Comparison of ENCODE assay signal across 35 cellular contexts in the genomic region with DNA sequence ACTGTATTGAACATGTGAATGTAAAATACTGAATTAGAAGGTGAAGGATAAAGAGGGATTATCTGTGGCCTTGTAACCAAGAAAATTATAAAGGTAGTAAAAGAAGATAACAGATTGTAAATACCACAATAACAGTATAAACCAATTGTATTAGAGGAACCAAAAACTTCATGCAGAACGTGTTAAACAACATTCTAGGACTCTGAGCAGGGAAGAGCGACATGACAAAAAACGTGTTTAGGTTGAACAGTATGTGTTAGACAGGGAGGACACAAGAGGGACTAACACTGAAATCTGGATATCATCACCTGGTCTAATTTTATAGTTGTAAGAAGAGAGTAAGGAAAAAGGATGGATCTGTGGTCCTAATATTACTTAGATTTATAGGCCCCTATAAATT.
DNase-seq lines count a peak whose midpoint lies in the region; FAIRE-seq and TF ChIP-seq lines count a peak whose summit lies in the region.
"Had no signal": no experiment of that assay in that cellular context is flagged by ENCODE, and none has a peak within 500 bp of the region (broad histone marks: within the 10 kb centered on the region; RNA-seq: fewer than 3 reads in every experiment).

No MANE protein-coding gene starts in this region.

- H3K36me3 Mint-ChIP-seq in activated naive CD4-positive, alpha-beta T cell treated with anti-CD3 and anti-CD28 coated beads, Interleukin-2, amount 50 U/mL, for 24 hours: no peaks in the 10 kb centered on the region
- H3K36me3 Mint-ChIP-seq: CD14-positive monocyte; CD4-positive, alpha-beta memory T cell; CD4-positive, CD25-positive, alpha-beta regulatory T cell; CD8-positive, alpha-beta T cell had no signal

- no peak overlapping the region for H3K27ac ChIP-seq in trophoblast cell (ENCODE audit: low read depth, low read length)
- H3K27ac ChIP-seq: 22Rv1; A549; BLaER1; BLaER1 treated with 17β-estradiol and CSF1 and Interleukin-3, amounts not matched to agents 10 nM and 100 nM; C4-2B had no signal

- no peaks in the 10 kb centered on the region for H3K27me3 Mint-ChIP-seq in activated naive CD4-positive, alpha-beta T cell treated with anti-CD3 and anti-CD28 coated beads, Interleukin-2, amount 50 U/mL, for 24 hours
- H3K27me3 Mint-ChIP-seq: B cell; CD4-positive, alpha-beta memory T cell; CD4-positive, alpha-beta T cell; CD4-positive, CD25-positive, alpha-beta regulatory T cell; CD8-positive, alpha-beta memory T cell had no signal

- no peak overlapping the region for H4K8ac ChIP-seq in trophoblast cell (ENCODE audit: low read depth, low read length)

- no peaks in the 10 kb centered on the region for H3K9me3 ChIP-seq in trophoblast cell (ENCODE audit: insufficient read depth, low read depth, low read length)
- H3K9me3 ChIP-seq: A549; BE2C; BLaER1; BLaER1 treated with 17β-estradiol and CSF1 and Interleukin-3, amounts not matched to agents 10 nM and 100 nM; Caco-2 had no signal

- no peak overlapping the region for H2BK5ac ChIP-seq in trophoblast cell (ENCODE audit: low read depth, low read length, poor library complexity)

- TF ChIP-seq CTCF in LNCaP clone FGC (IDR thresholded peaks at IDR 0.05; ENCODE audit: control insufficient read depth, extremely low read depth, insufficient read depth): no peak

- H3K79me2 ChIP-seq in trophoblast cell (ENCODE audit: control insufficient read depth, insufficient read depth, low read length, poor library complexity): no peaks in the 10 kb centered on the region

- no peaks in the 10 kb centered on the region for H3K4me1 ChIP-seq in trophoblast cell (ENCODE audit: control insufficient read depth in 1 of 2, insufficient read depth in 2 of 2, low read length in 2 of 2)
- H3K4me1 ChIP-seq: A549, BE2C, BLaER1, Caco-2 had no signal

- H3K23ac ChIP-seq in trophoblast cell (ENCODE audit: low read length): no peak overlapping the region

- H2AK5ac ChIP-seq in trophoblast cell (ENCODE audit: low read length): no peak overlapping the region

- H4K91ac ChIP-seq in trophoblast cell (ENCODE audit: low read depth, low read length): no peak overlapping the region

- H3K4me2 ChIP-seq in trophoblast cell (ENCODE audit: low read length): no peak overlapping the region
- H3K4me2 ChIP-seq: A549; BLaER1; BLaER1 treated with 17β-estradiol and CSF1 and Interleukin-3, amounts not matched to agents 10 nM and 100 nM had no signal

- no peak overlapping the region for H3K18ac ChIP-seq in trophoblast cell (ENCODE audit: low read length)

- no peaks in the 10 kb centered on the region for H3K36me3 ChIP-seq in trophoblast cell (ENCODE audit: control insufficient read depth in 1 of 2, insufficient read depth in 2 of 2, low read length in 2 of 2)
- H3K36me3 ChIP-seq: BE2C; BLaER1; BLaER1 treated with 17β-estradiol and CSF1 and Interleukin-3, amounts not matched to agents 10 nM and 100 nM had no signal

- no peak overlapping the region for H3K14ac ChIP-seq in trophoblast cell (ENCODE audit: low read length)

- TF ChIP-seq POLR2A in H54 (IDR thresholded peaks at IDR 0.05; ENCODE audit: low read depth, low read length): no peak

- H2BK120ac ChIP-seq in trophoblast cell (ENCODE audit: insufficient read depth, low read length, poor library complexity): no peak overlapping the region

- no peak overlapping the region for H2AFZ ChIP-seq in trophoblast cell (ENCODE audit: insufficient read depth, low read length, poor library complexity)

- no peak for DNase-seq in activated naive CD4-positive, alpha-beta T cell (lab: John Stamatoyannopoulos, UW)
- no peak for DNase-seq in HTR-8/SVneo (ENCODE audit: insufficient read length, low spot score)
- DNase-seq in LNCaP clone FGC (ENCODE audit: low read depth): peak; percentile 21
- DNase-seq in trophoblast cell: peak; percentile 46 to 89
- no peak for DNase-seq in H54 (ENCODE audit: insufficient read length, low spot score)
- no peak for DNase-seq in OCI-M1 (lab: John Stamatoyannopoulos, UW)
- DNase-seq in cortex of kidney (lab: John Stamatoyannopoulos, UW): no peak
- DNase-seq: 8988T; ACHN; AML-193; BE2C; C1 segment of cervical spinal cord; Caco-2; Calu3; CD4-positive, alpha-beta memory T cell; CD4-positive, alpha-beta T cell; CD4-positive, CD25-positive, alpha-beta regulatory T cell; CD8-positive, alpha-beta memory T cell; CD8-positive, alpha-beta T cell; COR-L47; DMS 273 treated with DMSO at 0.1 percent for 48 hours; DMS153; DMS53; DMS79; DMS79 treated with DMSO at 0.1 percent for 48 hours; DND-41; EL had no signal

- H3K27ac Mint-ChIP-seq in activated naive CD4-positive, alpha-beta T cell treated with anti-CD3 and anti-CD28 coated beads, Interleukin-2, amount 50 U/mL, for 24 hours: peak overlapping the region; percentile 19
- H3K27ac Mint-ChIP-seq: B cell; CD14-positive monocyte; CD4-positive, alpha-beta T cell; CD4-positive, CD25-positive, alpha-beta regulatory T cell; CD8-positive, alpha-beta memory T cell; CD8-positive, alpha-beta T cell had no signal

- no peaks in the 10 kb centered on the region for H3K9me3 Mint-ChIP-seq in activated naive CD4-positive, alpha-beta T cell treated with anti-CD3 and anti-CD28 coated beads, Interleukin-2, amount 50 U/mL, for 24 hours
- H3K9me3 Mint-ChIP-seq: CD4-positive, alpha-beta T cell; CD4-positive, CD25-positive, alpha-beta regulatory T cell; CD8-positive, alpha-beta T cell had no signal

- WGBS in trophoblast cell (ENCODE audit: extremely low coverage, insufficient coverage, insufficient read length): no CpG with 5 or more reads among the region's 3 CpGs

- H3K4ac ChIP-seq in trophoblast cell (ENCODE audit: low read depth, low read length): no peak overlapping the region

- FAIRE-seq in HTR-8/SVneo (lab: Jason Lieb, UNC) (peak; percentile 63), H54 (lab: Jason Lieb, UNC) (no peak)
- FAIRE-seq: A549 had no signal

- no peak overlapping the region for H3K9ac ChIP-seq in trophoblast cell (ENCODE audit: low read length)
- H3K9ac ChIP-seq: BLaER1; BLaER1 treated with 17β-estradiol and CSF1 and Interleukin-3, amounts not matched to agents 10 nM and 100 nM had no signal

- H2BK12ac ChIP-seq in trophoblast cell (ENCODE audit: low read length): no peak overlapping the region

- no peaks in the 10 kb centered on the region for H3K27me3 ChIP-seq in trophoblast cell (ENCODE audit: insufficient read depth, low read length)
- H3K27me3 ChIP-seq: BE2C; BLaER1; BLaER1 treated with 17β-estradiol and CSF1 and Interleukin-3, amounts not matched to agents 10 nM and 100 nM had no signal

- H3K4me3 Mint-ChIP-seq in activated naive CD4-positive, alpha-beta T cell treated with anti-CD3 and anti-CD28 coated beads, Interleukin-2, amount 50 U/mL, for 24 hours: no peak overlapping the region
- H3K4me3 Mint-ChIP-seq: B cell; CD14-positive monocyte; CD4-positive, alpha-beta memory T cell; CD4-positive, alpha-beta T cell; CD4-positive, CD25-positive, alpha-beta regulatory T cell; CD8-positive, alpha-beta memory T cell; CD8-positive, alpha-beta T cell had no signal

- H4K12ac ChIP-seq in trophoblast cell (ENCODE audit: low read depth, low read length): no peak overlapping the region

- no peak overlapping the region for H3K4me3 ChIP-seq in LNCaP clone FGC (ENCODE audit: low read depth, low read length)
- no peak overlapping the region for H3K4me3 ChIP-seq in trophoblast cell (ENCODE audit: low read depth, low read length)
- H3K4me3 ChIP-seq: A549; BLaER1; BLaER1 treated with 17β-estradiol and CSF1 and Interleukin-3, amounts not matched to agents 10 nM and 100 nM had no signal

- H3K79me1 ChIP-seq in trophoblast cell (ENCODE audit: low read length): no peaks in the 10 kb centered on the region

- peaks cover 22% of the 10 kb centered on the region for H3K4me1 Mint-ChIP-seq in activated naive CD4-positive, alpha-beta T cell treated with anti-CD3 and anti-CD28 coated beads, Interleukin-2, amount 50 U/mL, for 24 hours
- H3K4me1 Mint-ChIP-seq: B cell had no signal

Comparison
In these comparisons a context has a peak if more than half of its experiments do, and no peak if none do; other contexts are left out.
1. DNase-seq: peak in LNCaP clone FGC (single experiment) and trophoblast cell (2 of 2); none in activated naive CD4-positive, alpha-beta T cell (0 of 4), HTR-8/SVneo (single experiment), H54 (single experiment), OCI-M1 (single experiment) and cortex of kidney (single experiment).